24 cellular contexts compared by ENCODE assay signal in the genomic region with DNA sequence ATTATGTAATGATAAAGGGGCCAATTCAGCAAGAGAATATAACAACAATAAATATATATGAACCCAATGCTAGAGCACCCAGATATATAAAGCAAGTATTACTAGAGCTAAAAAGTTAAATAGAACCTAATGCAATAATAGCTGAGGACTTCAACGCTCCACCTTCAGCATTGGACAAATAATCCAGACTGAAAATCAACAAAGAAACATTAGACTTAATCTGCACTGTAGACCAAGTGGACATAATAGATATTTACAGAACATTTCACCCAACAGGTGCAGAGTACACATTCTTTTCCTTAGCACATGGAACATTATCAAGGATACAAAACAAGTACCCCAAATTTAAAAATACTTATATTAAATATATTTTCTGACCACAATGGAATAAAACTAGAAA.
"Had no signal": no experiment of that assay in that cellular context is flagged by ENCODE, and none has a peak within 500 bp of the region (broad histone marks: within the 10 kb centered on the region; RNA-seq: fewer than 3 reads in every experiment).

No MANE protein-coding gene starts in this region.

- FAIRE-seq: endometrium, keratinocyte had no signal

- ATAC-seq: effector memory CD8-positive, alpha-beta T cell; esophagus mucosa; gastrocnemius medialis; heart right ventricle; left cardiac atrium; left lung; left ventricle myocardium superior; lower lobe of right lung; mucosa of descending colon; naive thymus-derived CD8-positive, alpha-beta T cell had no signal

- DNase-seq: cortex of kidney; effector CD8-positive, alpha-beta T cell; effector memory CD8-positive, alpha-beta T cell; endodermal cell; erythroblast; esophagus squamous epithelium; foreskin fibroblast; foreskin melanocyte; gastrocnemius medialis; glutamatergic neuron; head of caudate nucleus; heart right ventricle; hippocampal formation; left cardiac atrium; left lung; left ventricle myocardium superior; lower lobe of right lung; mesenchymal stem cell; mucosa of descending colon; naive B cell; naive thymus-derived CD8-positive, alpha-beta T cell had no signal
